ENCODE assay signal across 1 cellular context in genomic region chr2:70214365-70214764, GRCh38.
A peak's percentile ranks its signal among the peaks of the same experiment; 100 is the strongest.
TF ChIP-seq lines count a peak whose summit lies in the region.

No MANE protein-coding gene starts in this region.

TF ChIP-seq in IMR-90, 13 proteins besides CTCF, POLR2A, EP300 and RAD21:
- TF ChIP-seq RFX5 (IDR thresholded peaks at IDR 0.05; ENCODE audit: low read depth, low read length) (no peak), RCOR1 (IDR thresholded peaks at IDR 0.05; ENCODE audit: insufficient replicate concordance, low read length) (no peak), NFE2L2 (IDR thresholded peaks at IDR 0.05; ENCODE audit: low read depth, low read length) (no peak), ELK1 (IDR thresholded peaks at IDR 0.05; ENCODE audit: borderline replicate concordance, low read depth, low read length) (no peak), MAFK (IDR thresholded peaks at IDR 0.05; ENCODE audit: low read depth, low read length) (peak; percentile 61)
